8 cellular contexts compared by ENCODE assay signal in the genomic region with DNA sequence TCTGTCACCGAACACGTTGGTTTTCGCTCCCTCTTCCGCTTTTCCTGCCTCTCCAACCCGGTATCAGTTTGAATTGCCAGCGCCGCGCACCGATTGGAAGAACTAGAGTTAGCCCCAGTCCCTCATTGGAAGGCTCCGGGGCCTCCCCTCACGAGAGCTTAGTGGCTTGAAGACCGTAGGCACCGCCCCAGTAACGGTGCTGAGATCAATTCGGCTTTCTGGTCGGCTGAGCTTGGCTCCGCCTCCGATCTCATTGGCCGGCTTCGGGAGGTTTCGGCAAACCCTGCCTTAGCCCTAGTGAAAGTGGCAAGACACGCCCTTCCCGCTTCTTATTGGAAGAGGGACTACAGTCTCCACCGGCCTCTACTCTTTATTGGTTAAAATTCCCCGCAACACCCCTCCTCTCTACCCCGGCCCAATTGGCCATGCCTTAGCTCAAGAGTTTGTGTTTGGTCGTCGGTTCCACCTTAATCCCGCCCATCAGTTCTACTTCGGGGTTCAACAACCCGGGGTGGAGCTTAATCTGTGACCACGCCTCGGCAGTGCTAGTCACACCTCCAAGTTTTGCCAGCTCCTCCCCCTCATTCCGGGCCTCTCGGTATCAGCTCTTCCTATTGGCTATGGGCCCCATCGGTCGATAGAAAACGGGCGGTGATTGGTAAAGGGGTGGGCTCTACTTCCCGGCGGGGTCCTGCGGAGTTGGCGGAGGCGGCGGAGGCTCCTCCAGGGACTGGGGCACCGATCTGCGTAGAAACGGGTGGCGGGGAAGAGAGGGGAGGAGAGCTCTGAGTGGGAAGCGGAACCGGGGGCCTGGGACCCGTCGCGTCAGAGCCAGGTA. TPM values are rescaled to one million over a fixed set of nuclear protein-coding genes. Genes with fewer than 3 reads are reported as not detected.
DNase-seq lines count a peak whose midpoint lies in the region; ATAC-seq lines count a peak whose summit lies in the region.
"Not testable (repeated sequence)": the region's sequence is repeated elsewhere in the genome, so short reads cannot be mapped to it uniquely, and the experiment has no call there.

A gene (minus strand): TSS at position 51 of the 838 bp plus-strand sequence. CDS start 851 bp downstream, outside the sequence.
A gene (plus strand): TSS at position 686 of the 838 bp plus-strand sequence. CDS start 2,472 bp downstream, outside the sequence.

- H3K27me3 Mint-ChIP-seq in effector memory CD8-positive, alpha-beta T cell; memory B cell: not testable (repeated sequence)

- ATAC-seq in GM21423 (IDR thresholded peaks at IDR 0.05; ENCODE audit: unreplicated experiment) = peak; percentile 78
- ATAC-seq in effector memory CD8-positive, alpha-beta T cell (replicated peaks) = peak; percentile 78
- ATAC-seq in memory B cell (ENCODE audit: low read depth) = peak; percentile 72

- H3K36me3 Mint-ChIP-seq in effector memory CD8-positive, alpha-beta T cell (ENCODE audit: insufficient read depth); memory B cell: not testable (repeated sequence)

- DNase-seq in COLO668 (lab: John Stamatoyannopoulos, UW; ENCODE audit: unreplicated experiment) (peak; percentile 90), HT1080 (ENCODE audit: low read depth) (peak; percentile 100), NOMO-1 treated with DMSO at 0.1 percent for 48 hours (lab: John Stamatoyannopoulos, UW; ENCODE audit: unreplicated experiment) (peak; percentile 99), memory B cell (ENCODE audit: low spot score in 2 of 2) (peak; percentile 82 to 91)
- peak; percentile 91 to 93 (median 91) for DNase-seq in effector memory CD8-positive, alpha-beta T cell
- DNase-seq in stimulated activated CD8-positive, alpha-beta memory T cell treated with anti-CD3 and anti-CD28 coated beads, Interleukin-12 subunit alpha, Interleukin-12 subunit beta, amount 100 ng/mL, for 4 hours (ENCODE audit: low read depth) = peak; percentile 76

- POLR2A ChIA-PET in activated CD8-positive, alpha-beta memory T cell treated with anti-CD3 and anti-CD28 coated beads for 36 hours (lab: Charles Lee) = not testable (repeated sequence)

- H3K27ac Mint-ChIP-seq in effector memory CD8-positive, alpha-beta T cell = peak within 1 kb of the TSS in 1 of 2 donors; percentile 84
- peak within 1 kb of the TSS; percentile 79 for H3K27ac Mint-ChIP-seq in memory B cell

- not testable (repeated sequence) for H3K9me3 Mint-ChIP-seq in effector memory CD8-positive, alpha-beta T cell; memory B cell

- H3K4me1 Mint-ChIP-seq in effector memory CD8-positive, alpha-beta T cell (ENCODE audit: low read depth in 2 of 2); memory B cell: not testable (repeated sequence)

- peak within 1 kb of the TSS; percentile 86 to 87 for H3K4me3 Mint-ChIP-seq in effector memory CD8-positive, alpha-beta T cell
- H3K4me3 Mint-ChIP-seq in memory B cell = peak within 1 kb of the TSS; percentile 98

- CTCF ChIA-PET in activated CD8-positive, alpha-beta memory T cell treated with anti-CD3 and anti-CD28 coated beads for 36 hours (lab: Charles Lee) = not testable (repeated sequence)

RNA-seq across cellular contexts. Expression of the first gene that starts in this region (rescaled TPM):
- 13.8 and 16.0 TPM in 2 replicates for total RNA-seq in HT1080 (2014; rRNA removed; shearing (Covaris generic))
- 34.7 and 41.1 TPM in 2 replicates for polyA plus RNA-seq in HT1080 (2015; cell fraction: cytosol; rRNA removed)
- polyA plus RNA-seq in HT1080 (2015; cell fraction: nucleus; rRNA removed) = 33.5 and 39.9 TPM in 2 replicates
- 10 to 100 TPM; 19.2 to 22.6 TPM for total RNA-seq in activated CD8-positive, alpha-beta memory T cell treated with anti-CD3 and anti-CD28 coated beads for 36 hours

RNA-seq across cellular contexts. Expression of the second gene that starts in this region (rescaled TPM):
- total RNA-seq in HT1080 (2014; rRNA removed; shearing (Covaris generic)) = 22.6 and 25.4 TPM in 2 replicates
- polyA plus RNA-seq in HT1080 (2015; cell fraction: cytosol; rRNA removed) = 17.4 and 23.0 TPM in 2 replicates
- 26.7 and 27.7 TPM in 2 replicates for polyA plus RNA-seq in HT1080 (2015; cell fraction: nucleus; rRNA removed)
- total RNA-seq in activated CD8-positive, alpha-beta memory T cell treated with anti-CD3 and anti-CD28 coated beads for 36 hours = 10 to 100 TPM; 21.9 to 22.2 TPM

Comparison
In these comparisons a context has a peak if more than half of its experiments do, and no peak if none do; other contexts are left out.
1. Peak in every context shown above with its lines: DNase-seq and ATAC-seq.